Comparison of ENCODE assay signal across 12 cellular contexts in genomic region chr17:15274017-15274416, GRCh38.
"Had no signal": no experiment of that assay in that cellular context is flagged by ENCODE, and none has a peak within 500 bp of the region (broad histone marks: within the 10 kb centered on the region; RNA-seq: fewer than 3 reads in every experiment).

No MANE protein-coding gene starts in this region.

- ATAC-seq: natural killer cell, T-cell had no signal

- H3K4me2 ChIP-seq: SK-N-SH had no signal

- DNase-seq: activated CD4-positive, alpha-beta T cell treated with anti-CD3 and anti-CD28 coated beads, Interleukin-2, amount 50 U/mL, for 4 hours; activated CD4-positive, CD25-positive, alpha-beta regulatory T cell treated with anti-CD3 and anti-CD28 coated beads, Interleukin-2, amount 50 U/mL, for 72 hours; effector CD8-positive, alpha-beta T cell; mucosa of descending colon; natural killer cell; SK-N-SH; stimulated activated CD4-positive, alpha-beta T cell treated with anti-CD3 and anti-CD28 coated beads, Interleukin-2, amount 100 ng/mL, for 24 hours; stomach; T-cell; T-helper 9 cell had no signal

- H3K36me3 ChIP-seq: neutrophil, right atrium auricular region, stomach had no signal

- H3K27me3 ChIP-seq: right atrium auricular region, stomach had no signal

- H3K9me3 ChIP-seq: mucosa of descending colon, neutrophil, SK-N-SH, stomach had no signal

- H3K27ac ChIP-seq: neutrophil had no signal

- H3K9ac ChIP-seq: SK-N-SH had no signal

- H3K4me3 ChIP-seq: mucosa of descending colon, right atrium auricular region, stomach had no signal
